Comparison of ENCODE assay signal across 4 cellular contexts in the genomic region with DNA sequence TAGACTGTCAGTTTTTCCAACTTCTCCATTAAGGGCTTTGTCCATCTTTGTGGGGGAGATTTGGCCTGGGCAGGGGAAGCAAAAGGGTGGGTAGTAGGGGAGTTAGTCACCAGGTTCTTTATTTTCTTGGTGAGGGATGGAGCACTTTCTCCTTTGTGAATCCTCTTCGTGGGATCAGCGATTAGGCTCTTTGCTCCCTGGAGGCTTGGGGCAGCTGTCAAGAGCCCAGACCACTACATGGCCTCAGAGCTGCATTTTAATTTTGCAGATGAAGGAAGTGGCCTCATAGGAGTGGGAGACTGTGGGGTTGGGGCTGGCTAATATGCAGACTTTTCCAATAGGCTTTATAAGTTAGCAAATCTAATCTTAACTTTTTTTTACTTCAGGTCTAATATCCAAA.
"Had no signal": no experiment of that assay in that cellular context is flagged by ENCODE, and none has a peak within 500 bp of the region (broad histone marks: within the 10 kb centered on the region; RNA-seq: fewer than 3 reads in every experiment).

No MANE protein-coding gene starts in this region.

- H3K4me3 ChIP-seq: GM23338 had no signal

- H3K4me3 Mint-ChIP-seq: GM23338, H9 had no signal

- H3K9me3 Mint-ChIP-seq: H9 had no signal

- ATAC-seq: GM23338 had no signal

- DNase-seq: H9, HCEC 1CT, IMR-90 had no signal

- H3K27ac Mint-ChIP-seq: GM23338, H9 had no signal

- H3K4me1 Mint-ChIP-seq: GM23338 had no signal
